In the genomic region with DNA sequence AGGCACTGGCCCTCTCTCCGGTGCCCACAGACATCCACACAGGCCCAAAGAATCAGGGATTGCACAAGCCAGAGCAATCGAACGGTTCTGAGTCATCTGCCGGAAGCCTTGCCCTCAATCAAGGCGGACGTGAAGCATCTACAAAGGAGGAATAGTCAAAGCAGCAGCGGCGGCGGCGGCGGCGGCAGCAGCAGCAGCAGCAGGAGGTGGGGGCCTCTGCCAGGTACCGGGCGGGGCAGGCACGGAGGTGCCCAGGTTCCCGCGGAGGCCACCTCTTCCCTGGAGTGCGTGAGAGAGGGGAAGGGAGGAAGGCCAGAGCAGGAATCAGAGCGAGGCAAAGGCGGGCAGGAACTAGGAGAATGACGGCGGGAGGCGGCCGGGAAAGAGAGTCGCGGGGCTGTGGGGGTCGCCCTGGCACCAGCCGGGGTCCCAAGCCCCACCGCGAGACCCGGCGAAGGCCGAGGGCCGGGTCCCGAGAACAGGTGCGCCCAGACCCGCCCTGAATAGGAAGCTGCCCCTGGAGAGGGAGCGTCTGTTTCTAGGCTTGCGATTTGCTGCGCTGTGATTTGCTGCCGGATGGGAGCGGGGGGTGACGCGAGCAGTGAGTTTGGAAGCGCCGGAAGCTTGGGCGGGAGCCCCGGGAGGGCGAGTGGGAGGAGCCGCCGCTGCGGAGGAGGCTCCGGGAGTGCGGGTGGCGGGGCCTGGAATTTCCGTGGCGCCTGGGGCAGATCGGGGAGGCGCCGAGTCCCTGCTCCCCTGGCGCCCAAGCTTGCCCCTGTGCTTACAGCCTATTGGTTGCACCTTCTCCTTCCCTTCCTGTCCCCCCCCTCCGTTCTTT, we compare ENCODE assay signal across 1 cellular context.
TF ChIP-seq lines count a peak whose summit lies in the region.

A gene with protein sequence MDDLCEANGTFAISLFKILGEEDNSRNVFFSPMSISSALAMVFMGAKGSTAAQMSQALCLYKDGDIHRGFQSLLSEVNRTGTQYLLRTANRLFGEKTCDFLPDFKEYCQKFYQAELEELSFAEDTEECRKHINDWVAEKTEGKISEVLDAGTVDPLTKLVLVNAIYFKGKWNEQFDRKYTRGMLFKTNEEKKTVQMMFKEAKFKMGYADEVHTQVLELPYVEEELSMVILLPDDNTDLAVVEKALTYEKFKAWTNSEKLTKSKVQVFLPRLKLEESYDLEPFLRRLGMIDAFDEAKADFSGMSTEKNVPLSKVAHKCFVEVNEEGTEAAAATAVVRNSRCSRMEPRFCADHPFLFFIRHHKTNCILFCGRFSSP (plus strand): TSS at position 117 of the 838 bp plus-strand sequence. CDS start 8,228 bp downstream, outside the sequence.

TF ChIP-seq in SK-N-SH, 30 proteins besides CTCF, POLR2A, EP300 and RAD21 (continued from another document):
- TF ChIP-seq CHD2 (IDR thresholded peaks at IDR 0.05; ENCODE audit: low read length, partially characterized antibody) (peak; percentile 27), ELF1 (IDR thresholded peaks at IDR 0.05) (peak; percentile 67), TCF12 (IDR thresholded peaks at IDR 0.05) (peak; percentile 12; the same call in 1 of the 2 replicates)
- TF ChIP-seq, protein P1, sequence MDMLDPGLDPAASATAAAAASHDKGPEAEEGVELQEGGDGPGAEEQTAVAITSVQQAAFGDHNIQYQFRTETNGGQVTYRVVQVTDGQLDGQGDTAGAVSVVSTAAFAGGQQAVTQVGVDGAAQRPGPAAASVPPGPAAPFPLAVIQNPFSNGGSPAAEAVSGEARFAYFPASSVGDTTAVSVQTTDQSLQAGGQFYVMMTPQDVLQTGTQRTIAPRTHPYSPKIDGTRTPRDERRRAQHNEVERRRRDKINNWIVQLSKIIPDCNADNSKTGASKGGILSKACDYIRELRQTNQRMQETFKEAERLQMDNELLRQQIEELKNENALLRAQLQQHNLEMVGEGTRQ (IDR thresholded peaks at IDR 0.05; ENCODE audit: borderline replicate concordance, low read depth, low read length): no peak
